23 cellular contexts compared by ENCODE assay signal in the genomic region with DNA sequence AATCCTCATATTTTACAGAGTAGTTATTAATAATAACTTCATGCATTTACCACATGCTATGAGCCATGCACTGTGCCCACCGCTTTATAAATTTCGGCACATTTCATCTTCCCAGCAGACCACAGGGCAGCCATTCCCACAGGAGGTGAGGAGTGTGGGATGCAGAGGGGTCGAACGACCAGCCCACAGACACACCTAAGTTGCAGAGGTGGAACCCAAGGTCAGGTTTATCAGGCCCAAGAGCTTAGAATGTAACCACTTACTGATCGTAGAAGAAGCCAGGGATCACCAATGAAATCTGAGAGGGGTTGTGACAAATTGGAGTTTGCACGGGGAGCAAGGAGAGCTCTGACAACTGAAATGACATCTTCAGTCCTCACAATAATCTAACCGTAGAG.
DNase-seq lines count a peak whose midpoint lies in the region; ATAC-seq and TF ChIP-seq lines count a peak whose summit lies in the region.
"Had no signal": no experiment of that assay in that cellular context is flagged by ENCODE, and none has a peak within 500 bp of the region (broad histone marks: within the 10 kb centered on the region; RNA-seq: fewer than 3 reads in every experiment).

No MANE protein-coding gene starts in this region.

- POLR2A ChIA-PET in Caco-2 (lab: Charles Lee) (no interaction called here), T-cell (lab: Charles Lee) (no interaction called here)

- ATAC-seq in psoas muscle (no peak), T-cell (replicated peaks in 1 of 4) (no peak)
- ATAC-seq: A549, GM23338, HCT116 had no signal

- DNase-seq in Caco-2 (no peak), SW480 (ENCODE audit: low spot score) (peak; percentile 83), mesendoderm (no peak), psoas muscle (no peak), cardiac septum (ENCODE audit: low spot score) (no peak), T-cell (no peak)
- DNase-seq: 8988T; ACHN; AML-193; BE2C; Calu3; CD4-positive, alpha-beta T cell; CD8-positive, alpha-beta memory T cell; DMS53; DMS79 treated with DMSO at 0.1 percent for 48 hours; GF-D8; H9; HFFc6 had no signal

- H3K9me3 Mint-ChIP-seq in Caco-2 (ENCODE audit: unreplicated experiment) (no peaks in the 10 kb centered on the region), T-cell (no peaks in the 10 kb centered on the region)
- H3K9me3 Mint-ChIP-seq: CD4-positive, alpha-beta T cell; GM23338; H9 had no signal

- H3K27ac Mint-ChIP-seq in Caco-2 (ENCODE audit: unreplicated experiment) (peak overlapping the region; percentile 48), T-cell (no peak overlapping the region)
- H3K27ac Mint-ChIP-seq: CD14-positive monocyte; CD4-positive, alpha-beta T cell; CD8-positive, alpha-beta memory T cell; GM23338; H9; HFFc6 had no signal

- H2BK5ac ChIP-seq in mesendoderm (ENCODE audit: low read length): no peak overlapping the region

- H3K36me3 ChIP-seq in Caco-2 (ENCODE audit: control insufficient read depth, insufficient read depth, low read length) (no peaks in the 10 kb centered on the region), mesendoderm (ENCODE audit: control insufficient read depth, insufficient read depth, low read length) (no peaks in the 10 kb centered on the region), psoas muscle (ENCODE audit: insufficient read depth in 1 of 2, low read depth in 1 of 2) (no peaks in the 10 kb centered on the region)
- H3K36me3 ChIP-seq: BE2C; BLaER1 treated with 17β-estradiol and CSF1 and Interleukin-3, amounts not matched to agents 10 nM and 100 nM had no signal

- intact Hi-C loops in Caco-2 (cut with micrococcal nuclease; ENCODE audit: unreplicated experiment) (no loop called here), psoas muscle (cut with DNase I) (loop anchor here in 1 of 2 donors (2.0 to 5.0 kb wide), 3 partner anchors 151 to 515 kb away; no protein-coding TSS in a partner anchor), cardiac septum (cut with DNase I) (no loop called here)

- H3K79me2 ChIP-seq in mesendoderm (ENCODE audit: control insufficient read depth, insufficient read depth, low read length): no peaks in the 10 kb centered on the region

- BruUV-seq in Caco-2 (replicated peaks; lab: Mats Ljungman, UMichigan): no TSS peak

- TF ChIP-seq CTCF in Caco-2 (IDR thresholded peaks at IDR 0.05; ENCODE audit: insufficient read depth in 1 of 2, low read depth in 1 of 2, low read length in 1 of 2, severe bottlenecking in 1 of 2, unreplicated experiment in 1 of 2) (no peak), psoas muscle (IDR thresholded peaks at IDR 0.05) (no peak)

- H3K4me3 ChIP-seq in Caco-2 (ENCODE audit: low read depth, low read length) (no peak overlapping the region), mesendoderm (ENCODE audit: low read length) (no peak overlapping the region), psoas muscle (no peak overlapping the region)
- H3K4me3 ChIP-seq: A549; BLaER1 treated with 17β-estradiol and CSF1 and Interleukin-3, amounts not matched to agents 10 nM and 100 nM; GM23338 had no signal

- H3K27me3 ChIP-seq in Caco-2 (replicated peaks; ENCODE audit: control insufficient read depth, insufficient read depth, low read length): no peaks in the 10 kb centered on the region
- no peaks in the 10 kb centered on the region for H3K27me3 ChIP-seq in mesendoderm (ENCODE audit: insufficient read depth, low read length, poor library complexity)
- H3K27me3 ChIP-seq in psoas muscle (ENCODE audit: insufficient read depth in 3 of 3, low read length in 2 of 3): peaks cover 0 to 17% (median 2%) of the 10 kb centered on the region in 3 donors
- H3K27me3 ChIP-seq: BE2C; BLaER1 treated with 17β-estradiol and CSF1 and Interleukin-3, amounts not matched to agents 10 nM and 100 nM had no signal

- H3K4me1 Mint-ChIP-seq in Caco-2 (ENCODE audit: low read depth, unreplicated experiment): peaks cover 34% of the 10 kb centered on the region
- peaks cover 14 to 20% (median 17%) of the 10 kb centered on the region in 3 donors for H3K4me1 Mint-ChIP-seq in T-cell

- H3K18ac ChIP-seq in mesendoderm (ENCODE audit: low read length): peak overlapping the region; percentile 56

- H4K5ac ChIP-seq in mesendoderm (ENCODE audit: low read length): no peak overlapping the region

- no peak overlapping the region for H4K8ac ChIP-seq in mesendoderm (ENCODE audit: low read depth, low read length)

- CTCF ChIA-PET in Caco-2 (lab: Charles Lee) (interaction anchor here (2.8 kb wide), 1 partner anchor 99 kb away, joined by 32 read pairs; no protein-coding TSS in a partner anchor), T-cell (lab: Charles Lee) (interaction anchor here in 1 of 2 donors (0.6 kb wide), 1 partner anchor 9 kb away, joined by 3 read pairs; no protein-coding TSS in a partner anchor)

- H3K23ac ChIP-seq in mesendoderm (ENCODE audit: low read length): no peak overlapping the region

- H2BK120ac ChIP-seq in mesendoderm (ENCODE audit: low read depth, low read length): no peak overlapping the region

- H2AK5ac ChIP-seq in mesendoderm (ENCODE audit: low read length): no peak overlapping the region

- H3K56ac ChIP-seq in mesendoderm (ENCODE audit: low read length): peak overlapping the region; percentile 38

- WGBS in mesendoderm (ENCODE audit: extremely low coverage, insufficient coverage, low lambda C conversion rate): no CpG with 5 or more reads among the region's 7 CpGs
- WGBS in psoas muscle, 3 donors: 75 to 81% (median 79%) methylated on average over 7 of the region's 7 CpGs

- no peak overlapping the region for H3K9ac ChIP-seq in mesendoderm (ENCODE audit: low read length)
- H3K9ac ChIP-seq: BLaER1 treated with 17β-estradiol and CSF1 and Interleukin-3, amounts not matched to agents 10 nM and 100 nM had no signal

- H3K4me3 Mint-ChIP-seq in Caco-2 (ENCODE audit: unreplicated experiment) (no peak overlapping the region), T-cell (no peak overlapping the region)
- H3K4me3 Mint-ChIP-seq: CD4-positive, alpha-beta T cell; CD8-positive, alpha-beta memory T cell; GM23338; H9; HFFc6 had no signal

- H3K4me2 ChIP-seq in mesendoderm (ENCODE audit: low read length): no peak overlapping the region
- H3K4me2 ChIP-seq: A549; BLaER1 treated with 17β-estradiol and CSF1 and Interleukin-3, amounts not matched to agents 10 nM and 100 nM; GM23338 had no signal

- no peaks in the 10 kb centered on the region for H3K9me3 ChIP-seq in Caco-2
- no peaks in the 10 kb centered on the region for H3K9me3 ChIP-seq in psoas muscle
- H3K9me3 ChIP-seq: A549; BE2C; BLaER1 treated with 17β-estradiol and CSF1 and Interleukin-3, amounts not matched to agents 10 nM and 100 nM had no signal

- H3K4ac ChIP-seq in mesendoderm (ENCODE audit: low read depth, low read length): no peak overlapping the region

- H3K36me3 Mint-ChIP-seq in Caco-2 (ENCODE audit: insufficient read depth, unreplicated experiment): no peaks in the 10 kb centered on the region
- H3K36me3 Mint-ChIP-seq in T-cell: no peaks in the 10 kb centered on the region
- H3K36me3 Mint-ChIP-seq: CD14-positive monocyte; CD8-positive, alpha-beta memory T cell had no signal

- H3K4me1 ChIP-seq in Caco-2 (peaks cover 18% of the 10 kb centered on the region), mesendoderm (ENCODE audit: control insufficient read depth, low read depth, low read length) (peaks cover 6% of the 10 kb centered on the region), psoas muscle (peaks cover 11% of the 10 kb centered on the region)
- H3K4me1 ChIP-seq: A549 had no signal

- H3K27ac ChIP-seq in mesendoderm (ENCODE audit: low read depth, low read length) (no peak overlapping the region), psoas muscle (no peak overlapping the region)
- H3K27ac ChIP-seq: A549; BLaER1 treated with 17β-estradiol and CSF1 and Interleukin-3, amounts not matched to agents 10 nM and 100 nM had no signal

- H3K27me3 Mint-ChIP-seq in Caco-2 (ENCODE audit: insufficient read depth, unreplicated experiment) (no peaks in the 10 kb centered on the region), T-cell (peaks cover 11 to 13% of the 10 kb centered on the region in 2 donors)

- H2BK15ac ChIP-seq in mesendoderm (replicated peaks; ENCODE audit: low read depth): no peak overlapping the region

- no peaks in the 10 kb centered on the region for H3K79me1 ChIP-seq in mesendoderm (ENCODE audit: low read length)
